In genomic region chr15:40103864-40104271, GRCh38 we compare ENCODE assay signal across 9 cellular contexts. TPM values are rescaled to one million over a fixed set of nuclear protein-coding genes. Genes with fewer than 3 reads are reported as not detected.
DNase-seq lines count a peak whose midpoint lies in the region; ATAC-seq, FAIRE-seq and TF ChIP-seq lines count a peak whose summit lies in the region.
"Had no signal": no experiment of that assay in that cellular context is flagged by ENCODE, and none has a peak within 500 bp of the region (broad histone marks: within the 10 kb centered on the region; RNA-seq: fewer than 3 reads in every experiment).

No MANE protein-coding gene starts in this region.

- peaks cover 77% of the 10 kb centered on the region for H3K4me1 ChIP-seq in GM23338 (ENCODE audit: insufficient read depth)
- H3K4me1 ChIP-seq in Peyer's patch = peaks cover 11 to 90% (median 62%) of the 10 kb centered on the region in 4 donors
- peaks cover 21 to 94% (median 85%) of the 10 kb centered on the region in 3 donors for H3K4me1 ChIP-seq in gastroesophageal sphincter
- H3K4me1 ChIP-seq in smooth muscle cell (ENCODE audit: low read depth) = peaks cover 58% of the 10 kb centered on the region

- H3K4me3 Mint-ChIP-seq in GM23338 = peak overlapping the region; percentile 50

- DNase-seq in GM23338 (ENCODE audit: low spot score) (no peak), Peyer's patch (no peak), smooth muscle cell (lab: John Stamatoyannopoulos, UW; ENCODE audit: unreplicated experiment) (no peak), GM19239 (ENCODE audit: insufficient read length, low spot score) (no peak), sciatic nerve (ENCODE audit: low spot score) (no peak)

- no peaks in the 10 kb centered on the region; the same call in 1 of the 2 replicates for H3K79me2 ChIP-seq in GM23338 (replicated peaks; ENCODE audit: insufficient read depth)
- H3K79me2 ChIP-seq in smooth muscle cell (ENCODE audit: low read depth) = peaks cover 5% of the 10 kb centered on the region

- TF ChIP-seq CTCF in GM23338 (conservative IDR thresholded peaks at IDR 0.05; ENCODE audit: low read depth in 2 of 2) = no peak
- no peak for TF ChIP-seq CTCF in Peyer's patch (IDR thresholded peaks at IDR 0.05)
- no peak for TF ChIP-seq CTCF in gastroesophageal sphincter (IDR thresholded peaks at IDR 0.05)
- no peak for TF ChIP-seq CTCF in smooth muscle cell (IDR thresholded peaks at IDR 0.05; ENCODE audit: borderline replicate concordance, insufficient read depth, poor library complexity, severe bottlenecking)

- H3K4me1 Mint-ChIP-seq in GM23338 = peaks cover 83% of the 10 kb centered on the region

- H3K4me3 ChIP-seq in GM23338 = peak overlapping the region; percentile 59
- H3K4me3 ChIP-seq in Peyer's patch = peak overlapping the region in 2 of 4 donors; percentile 13 to 31
- peak overlapping the region in 1 of 2 donors; percentile 20 for H3K4me3 ChIP-seq in gastroesophageal sphincter
- no peak overlapping the region for H3K4me3 ChIP-seq in smooth muscle cell

- H3K9me3 Mint-ChIP-seq in GM23338 = no peaks in the 10 kb centered on the region
- H3K9me3 Mint-ChIP-seq: activated T-helper 1 cell treated with anti-CD3 and anti-CD28 coated beads, Interleukin-12 subunit alpha, Interleukin-12 subunit beta, Interleukin-2, Interleukin-4 antibody, amounts not matched to agents 30 ng/mL and 10 ng/mL and 1 ng/mL, durations not matched to agents 14 hours and 24 hours and 36 hours had no signal

- H4K20me1 ChIP-seq in GM23338 (replicated peaks; ENCODE audit: insufficient read depth) (0 out of 2 replicates have a peak, but pooled peaks cover 6% of the 10 kb centered on the region), smooth muscle cell (ENCODE audit: low read depth) (peaks cover 3% of the 10 kb centered on the region)

- H3K27me3 ChIP-seq in GM23338 (ENCODE audit: insufficient read depth) (0 out of 2 replicates have a peak, but pooled peaks cover 5% of the 10 kb centered on the region), Peyer's patch (no peaks in the 10 kb centered on the region), gastroesophageal sphincter (no peaks in the 10 kb centered on the region), smooth muscle cell (ENCODE audit: low read depth) (no peaks in the 10 kb centered on the region)

- no peaks in the 10 kb centered on the region for H3K36me3 ChIP-seq in GM23338 (ENCODE audit: insufficient read depth)
- no peaks in the 10 kb centered on the region for H3K36me3 ChIP-seq in Peyer's patch
- H3K36me3 ChIP-seq in gastroesophageal sphincter = peaks cover 0 to 5% of the 10 kb centered on the region in 2 donors
- H3K36me3 ChIP-seq in smooth muscle cell (ENCODE audit: low read depth) = no peaks in the 10 kb centered on the region

- peaks cover 13% of the 10 kb centered on the region; the same call in 2 of the 3 replicates for H3K36me3 Mint-ChIP-seq in GM23338 (ENCODE audit: low read depth)

- intact Hi-C loops in sciatic nerve (cut with DNase I) = no loop called here

- H3K9ac ChIP-seq in smooth muscle cell (ENCODE audit: low read depth) = no peak overlapping the region

- ATAC-seq in GM23338 (peak; percentile 2), gastroesophageal sphincter (no peak), sciatic nerve (no peak), GM18505 (IDR thresholded peaks at IDR 0.05; ENCODE audit: unreplicated experiment) (no peak), HG02852 (IDR thresholded peaks at IDR 0.05; ENCODE audit: unreplicated experiment) (no peak)

- peaks cover 24% of the 10 kb centered on the region for H3F3A ChIP-seq in GM23338 (replicated peaks; ENCODE audit: low read depth)
- peaks cover 24% of the 10 kb centered on the region for H3F3A ChIP-seq in smooth muscle cell (ENCODE audit: low read depth)

- FAIRE-seq in GM19239 (lab: Jason Lieb, UNC) = no peak

- H3K27ac ChIP-seq in GM23338 (ENCODE audit: low read depth) (peak overlapping the region; percentile 26; the same call in 1 of the 2 replicates), Peyer's patch (peak overlapping the region; percentile 61 to 94 (median 86)), gastroesophageal sphincter (peak overlapping the region; percentile 75 to 93 (median 91)), smooth muscle cell (ENCODE audit: low read depth) (peak overlapping the region; percentile 84)

- no peaks in the 10 kb centered on the region for H3K9me3 ChIP-seq in Peyer's patch
- no peaks in the 10 kb centered on the region for H3K9me3 ChIP-seq in gastroesophageal sphincter
- no peaks in the 10 kb centered on the region for H3K9me3 ChIP-seq in smooth muscle cell (replicated peaks; ENCODE audit: low read depth)

- WGBS in gastroesophageal sphincter (ENCODE audit: low coverage in 1 of 2), 2 donors = 50% methylated on average over 1 of the region's 7 CpGs; no CpG with 5 or more reads in 1 of the 2 donors
- WGBS in smooth muscle cell (ENCODE audit: low lambda C conversion rate) = 62% methylated on average over 7 of the region's 7 CpGs

- no peaks in the 10 kb centered on the region for H3K9me2 ChIP-seq in GM23338 (ENCODE audit: insufficient read depth)

- peak overlapping the region; percentile 29; the same call in 1 of the 2 replicates for H3K27ac Mint-ChIP-seq in GM23338

- H3K4me2 ChIP-seq in GM23338 (peak overlapping the region; percentile 81), smooth muscle cell (peak overlapping the region; percentile 79)

- H2AFZ ChIP-seq in GM23338 = no peak overlapping the region
- H2AFZ ChIP-seq in smooth muscle cell (ENCODE audit: low read depth) = no peak overlapping the region

- TF ChIP-seq POLR2A in Peyer's patch (IDR thresholded peaks at IDR 0.05) (no peak), gastroesophageal sphincter (IDR thresholded peaks at IDR 0.05) (no peak), GM18505 (IDR thresholded peaks at IDR 0.05; ENCODE audit: borderline replicate concordance, extremely low read depth, insufficient read depth, insufficient read length) (no peak)

- TF ChIP-seq EP300 in gastroesophageal sphincter (IDR thresholded peaks at IDR 0.05) = no peak

- H3K27me3 Mint-ChIP-seq in GM23338 (ENCODE audit: insufficient read depth, low read depth, poor library complexity) = peaks cover 33% of the 10 kb centered on the region

TF ChIP-seq in GM23338, 12 proteins besides CTCF, POLR2A, EP300 and RAD21:
- no peak for TF ChIP-seq JUNB (IDR thresholded peaks at IDR 0.05; ENCODE audit: unreplicated experiment)

RNA-seq across cellular contexts. Expression of gene BMF, which starts 4.8 kb away (rescaled TPM):
- 16.0 and 20.3 TPM in 2 replicates for total RNA-seq in GM23338 (2014; rRNA removed; shearing (Covaris generic))
- polyA plus RNA-seq in GM23338 (2016; fragmentation: Nextera tagmentation; extraction: Ambion mirVana) (2.0 and 2.5 TPM in 2 replicates), smooth muscle cell (3.6 and 7.5 TPM in 2 replicates)
- total RNA-seq in Peyer's patch (10 to 100 TPM; 13.5 to 98.2 (median 26.1) TPM), gastroesophageal sphincter (1 to 10 TPM; 4.7 to 7.5 (median 6.0) TPM), smooth muscle cell (9.1 and 11.2 TPM in 2 replicates), sciatic nerve (15.0 TPM)

RNA-seq across cellular contexts. Expression of gene BUB1B, which starts 57.0 kb away (rescaled TPM):
- total RNA-seq in GM23338 (2014; rRNA removed; shearing (Covaris generic)) = 113 and 160 TPM in 2 replicates
- polyA plus RNA-seq in GM23338 (2016; fragmentation: Nextera tagmentation; extraction: Ambion mirVana) (69.3 and 77.7 TPM in 2 replicates), smooth muscle cell (5.8 and 6.1 TPM in 2 replicates)
- total RNA-seq in Peyer's patch (100 to 1,000 TPM in 1 of 4 donors, 10 to 100 TPM in 3; 10.6 to 120 (median 13.3) TPM), gastroesophageal sphincter (1 to 10 TPM in 2 of 4 donors, under 1 TPM in 2; 0.13 to 2.4 (median 0.95) TPM), smooth muscle cell (11.3 and 15.0 TPM in 2 replicates), sciatic nerve (0.67 TPM)

Comparison
In these comparisons a context has a peak if more than half of its experiments do, and no peak if none do; other contexts are left out.
1. H3K27ac ChIP-seq: peak in every context shown above with its lines; median percentile 91 in gastroesophageal sphincter; 86 in Peyer's patch; 84 in smooth muscle cell; 26 in GM23338.